29 cellular contexts compared by ENCODE assay signal in genomic region chr13:50587839-50588373, GRCh38.
DNase-seq lines count a peak whose midpoint lies in the region; FAIRE-seq and TF ChIP-seq lines count a peak whose summit lies in the region.
"Had no signal": no experiment of that assay in that cellular context is flagged by ENCODE, and none has a peak within 500 bp of the region (broad histone marks: within the 10 kb centered on the region; RNA-seq: fewer than 3 reads in every experiment).

No MANE protein-coding gene starts in this region.

- POLR2A ChIA-PET in CD4-positive, alpha-beta memory T cell (lab: Charles Lee; ENCODE audit: partially characterized antibody) = no interaction called here

- H3K27me3 Mint-ChIP-seq in CD14-positive monocyte (ENCODE audit: low read depth in 3 of 3) (peaks cover 0 to 3% (median 3%) of the 10 kb centered on the region in 3 donors), astrocyte (ENCODE audit: low read depth, unreplicated experiment) (no peaks in the 10 kb centered on the region), nephron (ENCODE audit: low read depth) (no peaks in the 10 kb centered on the region)
- peaks cover 0 to 3% of the 10 kb centered on the region in 2 donors for H3K27me3 Mint-ChIP-seq in CD4-positive, alpha-beta memory T cell
- H3K27me3 Mint-ChIP-seq: activated naive CD8-positive, alpha-beta T cell treated with anti-CD3 and anti-CD28 coated beads for 36 hours had no signal

- no peaks in the 10 kb centered on the region for H4K20me1 ChIP-seq in Loucy (ENCODE audit: insufficient read depth, low read length, poor library complexity, severe bottlenecking)
- H4K20me1 ChIP-seq in astrocyte (ENCODE audit: insufficient read depth, low read length) = no peaks in the 10 kb centered on the region

- H3K79me2 ChIP-seq in Loucy (ENCODE audit: insufficient read depth, low read length) (peaks cover 15% of the 10 kb centered on the region; the same call in 1 of the 2 replicates), astrocyte (ENCODE audit: insufficient read depth, low read length) (no peaks in the 10 kb centered on the region)
- H3K79me2 ChIP-seq: parathyroid adenoma had no signal

- no peaks in the 10 kb centered on the region for H3K9me2 ChIP-seq in Loucy (replicated peaks; ENCODE audit: low read depth, low read length)

- H3K4me3 Mint-ChIP-seq in CD14-positive monocyte (peak overlapping the region in 1 of 2 donors; percentile 49), astrocyte (ENCODE audit: unreplicated experiment) (no peak overlapping the region), nephron (no peak overlapping the region)
- no peak overlapping the region for H3K4me3 Mint-ChIP-seq in CD4-positive, alpha-beta memory T cell
- H3K4me3 Mint-ChIP-seq: activated CD4-positive, alpha-beta memory T cell treated with anti-CD3 and anti-CD28 coated beads, Interleukin-2, amount 10 ng/mL, durations not matched to agents 7 days and 5 days; activated naive CD8-positive, alpha-beta T cell treated with anti-CD3 and anti-CD28 coated beads for 36 hours; nephron progenitor cell; T-helper 1 cell treated with Interleukin-12 subunit alpha and Interleukin-12 subunit beta and Interleukin-4 antibody, amounts not matched to agents 30 μg/mL and 1 μg/mL, for 36 hours had no signal

- H3K27ac Mint-ChIP-seq in CD14-positive monocyte = peak overlapping the region in 6 of 7 donors; percentile 44 to 87 (median 66)
- peak overlapping the region; percentile 96 for H3K27ac Mint-ChIP-seq in astrocyte (ENCODE audit: unreplicated experiment)
- peak overlapping the region; percentile 74 to 84 (median 82) for H3K27ac Mint-ChIP-seq in nephron
- no peak overlapping the region for H3K27ac Mint-ChIP-seq in CD4-positive, alpha-beta memory T cell
- H3K27ac Mint-ChIP-seq: activated CD4-positive, alpha-beta memory T cell treated with anti-CD3 and anti-CD28 coated beads, Interleukin-2, amount 10 ng/mL, durations not matched to agents 7 days and 5 days; activated naive CD8-positive, alpha-beta T cell treated with anti-CD3 and anti-CD28 coated beads for 36 hours; activated T-helper 2 cell treated with anti-CD3 and anti-CD28 coated beads, Interferon-gamma antibody, Interleukin-2, Interleukin-4, amounts not matched to agents 10 μg/mL and 5 μg/mL and 100 μg/mL, durations not matched to agents 14 hours and 24 hours and 36 hours; nephron progenitor cell; T-helper 1 cell treated with Interleukin-12 subunit alpha and Interleukin-12 subunit beta and Interleukin-4 antibody, amounts not matched to agents 30 μg/mL and 1 μg/mL, for 36 hours had no signal

- H3K4me2 ChIP-seq in Loucy (ENCODE audit: low read depth, low read length, poor library complexity, severe bottlenecking) (peak overlapping the region; percentile 57), astrocyte (ENCODE audit: low read length) (peak overlapping the region; percentile 67)

- peaks cover 0 to 2% (median 0%) of the 10 kb centered on the region in 7 donors for H3K9me3 Mint-ChIP-seq in CD14-positive monocyte
- no peaks in the 10 kb centered on the region for H3K9me3 Mint-ChIP-seq in astrocyte (ENCODE audit: unreplicated experiment)
- H3K9me3 Mint-ChIP-seq in nephron = no peaks in the 10 kb centered on the region
- H3K9me3 Mint-ChIP-seq in CD4-positive, alpha-beta memory T cell = peaks cover 0 to 3% (median 0%) of the 10 kb centered on the region in 8 donors
- H3K9me3 Mint-ChIP-seq: activated CD4-positive, alpha-beta memory T cell treated with anti-CD3 and anti-CD28 coated beads, Interleukin-2, amount 10 ng/mL, durations not matched to agents 7 days and 5 days; activated naive CD8-positive, alpha-beta T cell treated with anti-CD3 and anti-CD28 coated beads for 36 hours; activated T-helper 2 cell treated with anti-CD3 and anti-CD28 coated beads, Interferon-gamma antibody, Interleukin-2, Interleukin-4, amounts not matched to agents 10 μg/mL and 5 μg/mL and 100 μg/mL, durations not matched to agents 14 hours and 24 hours and 36 hours; T-helper 1 cell treated with Interleukin-12 subunit alpha and Interleukin-12 subunit beta and Interleukin-4 antibody, amounts not matched to agents 30 μg/mL and 1 μg/mL, for 36 hours had no signal

- peak overlapping the region; percentile 93 for H3K27ac ChIP-seq in astrocyte (ENCODE audit: low read depth, low read length)
- H3K27ac ChIP-seq in CD4-positive, alpha-beta memory T cell (ENCODE audit: low read depth, low read length) = no peak overlapping the region
- H3K27ac ChIP-seq: C4-2B, parathyroid adenoma had no signal

- TF ChIP-seq CTCF in CD14-positive monocyte (IDR thresholded peaks at IDR 0.05) (no peak), Loucy (conservative IDR thresholded peaks at IDR 0.05; ENCODE audit: low read length) (no peak), astrocyte (IDR thresholded peaks at IDR 0.05; ENCODE audit: insufficient read depth, low read depth, low read length) (no peak), nephron (IDR thresholded peaks at IDR 0.05; ENCODE audit: unreplicated experiment in 3 of 3) (no peak)

- peak overlapping the region; percentile 35 for H3K9ac ChIP-seq in Loucy (ENCODE audit: low read depth, low read length, poor library complexity, severe bottlenecking)
- peak overlapping the region; percentile 35 for H3K9ac ChIP-seq in astrocyte (ENCODE audit: low read length)
- H3K9ac ChIP-seq: parathyroid adenoma had no signal

- H3K36me3 Mint-ChIP-seq in CD14-positive monocyte = peaks cover 0 to 1% of the 10 kb centered on the region in 2 donors
- H3K36me3 Mint-ChIP-seq in astrocyte (ENCODE audit: low read depth, unreplicated experiment) = no peaks in the 10 kb centered on the region
- no peaks in the 10 kb centered on the region for H3K36me3 Mint-ChIP-seq in nephron (ENCODE audit: low read depth)
- no peaks in the 10 kb centered on the region for H3K36me3 Mint-ChIP-seq in CD4-positive, alpha-beta memory T cell
- H3K36me3 Mint-ChIP-seq: activated naive CD8-positive, alpha-beta T cell treated with anti-CD3 and anti-CD28 coated beads for 36 hours had no signal

- intact Hi-C loops in CD14-positive monocyte (cut with micrococcal nuclease) = loop anchor here in 1 of 2 donors (10.0 kb wide), 1 partner anchor 87 kb away; no protein-coding TSS in a partner anchor
- intact Hi-C loops in CD4-positive, alpha-beta memory T cell (cut with micrococcal nuclease) = no loop called here

- H3K36me3 ChIP-seq in Loucy (ENCODE audit: insufficient read depth, low read length) (no peaks in the 10 kb centered on the region), astrocyte (ENCODE audit: insufficient read depth, low read length) (no peaks in the 10 kb centered on the region)
- no peaks in the 10 kb centered on the region for H3K36me3 ChIP-seq in CD4-positive, alpha-beta memory T cell (ENCODE audit: insufficient read depth, low read length)
- H3K36me3 ChIP-seq: HAP-1, MG63 had no signal

- H3K4me3 ChIP-seq in Loucy (ENCODE audit: low read length, poor library complexity, severe bottlenecking) = no peak overlapping the region
- H3K4me3 ChIP-seq in astrocyte (ENCODE audit: insufficient read depth, low read depth, low read length) = no peak overlapping the region
- H3K4me3 ChIP-seq in CD4-positive, alpha-beta memory T cell (ENCODE audit: low read length in 2 of 2) = no peak overlapping the region
- H3K4me3 ChIP-seq: HAP-1, MG63 had no signal

- H3K4me1 ChIP-seq in Loucy (ENCODE audit: insufficient read depth, low read length, poor library complexity, severe bottlenecking) = peaks cover 73% of the 10 kb centered on the region
- peaks cover 46% of the 10 kb centered on the region for H3K4me1 ChIP-seq in astrocyte (ENCODE audit: insufficient read depth, low read length)
- peaks cover 6% of the 10 kb centered on the region for H3K4me1 ChIP-seq in CD4-positive, alpha-beta memory T cell (ENCODE audit: insufficient read depth, low read length)
- H3K4me1 ChIP-seq: parathyroid adenoma had no signal

- no peak for DNase-seq in CD14-positive monocyte (ENCODE audit: low spot score)
- no peak for DNase-seq in astrocyte (ENCODE audit: low read depth)
- DNase-seq in HUDEP-2 (lab: John Stamatoyannopoulos, UW; ENCODE audit: unreplicated experiment in 76 of 76) = no peak
- DNase-seq in activated naive CD4-positive, alpha-beta T cell treated with anti-CD3 and anti-CD28 coated beads, Interleukin-2, amount 50 U/mL, for 16 hours = no peak
- no peak for DNase-seq in CD4-positive, alpha-beta memory T cell
- DNase-seq in activated effector memory CD4-positive, alpha-beta T cell treated with Interleukin-2 at 50 U/mL for 16 hours = no peak
- DNase-seq: activated CD4-positive, alpha-beta memory T cell treated with anti-CD3 and anti-CD28 coated beads, Interleukin-2, amount 10 ng/mL, durations not matched to agents 7 days and 5 days; activated CD4-positive, CD25-positive, alpha-beta regulatory T cell treated with anti-CD3 and anti-CD28 coated beads, Interleukin-2, amount 50 U/mL, for 72 hours; activated naive CD8-positive, alpha-beta T cell treated with anti-CD3 and anti-CD28 coated beads for 36 hours; cerebellar nuclear complex; hypothalamus; MG63; NCI-H2029 treated with DMSO at 0.1 percent for 48 hours; NCI-H2227 treated with DMSO at 0.1 percent for 48 hours; NCI-H69; nephron progenitor cell; stimulated activated CD4-positive, alpha-beta T cell treated with anti-CD3 and anti-CD28 coated beads, Interleukin-2, amount 100 ng/mL, for 48 hours had no signal

- CTCF ChIA-PET in CD4-positive, alpha-beta memory T cell (lab: Charles Lee; ENCODE audit: partially characterized antibody) = no interaction called here

- H3K27me3 ChIP-seq in Loucy (ENCODE audit: insufficient read depth, low read length, poor library complexity, severe bottlenecking) = no peaks in the 10 kb centered on the region
- no peaks in the 10 kb centered on the region for H3K27me3 ChIP-seq in astrocyte (ENCODE audit: insufficient read depth, low read length)
- no peaks in the 10 kb centered on the region for H3K27me3 ChIP-seq in CD4-positive, alpha-beta memory T cell (ENCODE audit: insufficient read depth, low read length)
- H3K27me3 ChIP-seq: MG63 had no signal

- H2AFZ ChIP-seq in Loucy (ENCODE audit: low read length) = no peak overlapping the region
- H2AFZ ChIP-seq in astrocyte (ENCODE audit: low read depth, low read length) = no peak overlapping the region
- H2AFZ ChIP-seq: parathyroid adenoma had no signal

- peaks cover 12% of the 10 kb centered on the region; the same call in 1 of the 2 replicates for H3F3A ChIP-seq in Loucy (ENCODE audit: low read depth)

- H3K4me1 Mint-ChIP-seq in CD14-positive monocyte = peaks cover 13% of the 10 kb centered on the region
- peaks cover 55% of the 10 kb centered on the region for H3K4me1 Mint-ChIP-seq in astrocyte (ENCODE audit: low read depth, unreplicated experiment)
- H3K4me1 Mint-ChIP-seq in nephron = peaks cover 54% of the 10 kb centered on the region
- peaks cover 3 to 5% (median 4%) of the 10 kb centered on the region in 4 donors for H3K4me1 Mint-ChIP-seq in CD4-positive, alpha-beta memory T cell

- H3K9me3 ChIP-seq in Loucy (ENCODE audit: insufficient read depth, low read depth, low read length) = no peaks in the 10 kb centered on the region
- H3K9me3 ChIP-seq in astrocyte (ENCODE audit: insufficient read depth, low read depth, low read length) = no peaks in the 10 kb centered on the region
- no peaks in the 10 kb centered on the region for H3K9me3 ChIP-seq in CD4-positive, alpha-beta memory T cell (ENCODE audit: control insufficient read depth in 1 of 2, low read length in 2 of 2)
- H3K9me3 ChIP-seq: HAP-1, MG63 had no signal

- FAIRE-seq in astrocyte (lab: Jason Lieb, UNC) = no peak
- FAIRE-seq: D721Med, endothelial cell of umbilical vein, GM12892, RCC 7860, TTC549 had no signal

Comparison
In these comparisons a context has a peak if more than half of its experiments do, and no peak if none do; other contexts are left out.
1. H3K27ac Mint-ChIP-seq: peak in CD14-positive monocyte (6 of 7), astrocyte (single experiment) and nephron (3 of 3); none in CD4-positive, alpha-beta memory T cell (0 of 7).